ENCODE assay signal across 1 cellular context in the genomic region with DNA sequence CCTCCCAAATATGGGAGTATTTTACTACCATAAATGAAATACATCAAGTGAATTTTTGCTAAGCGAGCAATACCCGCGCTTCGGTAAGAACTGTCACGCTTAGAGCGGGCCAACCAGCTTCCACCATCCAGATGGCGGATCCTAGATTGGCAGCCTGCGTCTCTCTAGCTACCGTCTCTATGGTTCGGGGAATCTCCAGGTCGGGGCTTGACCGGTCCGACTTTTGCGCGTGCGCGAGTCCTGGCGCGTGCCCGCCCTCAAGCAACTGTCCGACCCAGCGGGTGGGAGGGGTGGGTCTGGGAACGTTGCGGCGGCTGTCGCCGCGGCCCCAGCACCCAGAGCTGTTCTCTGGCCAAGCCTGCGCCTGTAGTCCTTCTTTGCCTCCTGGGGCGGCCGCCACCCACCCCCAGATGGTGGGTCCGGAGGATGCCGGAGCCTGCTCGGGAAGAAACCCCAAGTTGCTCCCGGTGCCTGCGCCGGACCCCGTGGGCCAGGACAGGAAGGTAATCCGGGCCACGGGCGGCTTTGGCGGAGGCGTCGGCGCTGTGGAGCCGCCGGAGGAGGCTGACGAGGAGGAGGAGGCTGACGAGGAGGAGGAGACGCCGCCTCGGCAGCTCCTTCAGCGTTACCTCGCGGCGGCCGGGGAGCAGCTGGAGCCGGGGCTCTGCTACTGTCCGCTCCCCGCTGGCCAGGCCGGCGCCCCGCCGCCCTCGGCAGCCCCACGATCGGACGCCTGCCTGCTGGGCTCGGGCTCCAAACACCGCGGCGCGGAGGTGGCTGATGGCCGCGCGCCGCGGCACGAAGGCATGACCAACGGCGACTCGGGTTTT.
TF ChIP-seq lines count a peak whose summit lies in the region.

A gene (plus strand): TSS at position 338 of the 830 bp plus-strand sequence. CDS start 73 bp downstream, at position 411.

TF ChIP-seq in HEK293, 187 proteins besides CTCF, POLR2A, EP300 and RAD21 (continued from another document):
- TF ChIP-seq, protein P1, sequence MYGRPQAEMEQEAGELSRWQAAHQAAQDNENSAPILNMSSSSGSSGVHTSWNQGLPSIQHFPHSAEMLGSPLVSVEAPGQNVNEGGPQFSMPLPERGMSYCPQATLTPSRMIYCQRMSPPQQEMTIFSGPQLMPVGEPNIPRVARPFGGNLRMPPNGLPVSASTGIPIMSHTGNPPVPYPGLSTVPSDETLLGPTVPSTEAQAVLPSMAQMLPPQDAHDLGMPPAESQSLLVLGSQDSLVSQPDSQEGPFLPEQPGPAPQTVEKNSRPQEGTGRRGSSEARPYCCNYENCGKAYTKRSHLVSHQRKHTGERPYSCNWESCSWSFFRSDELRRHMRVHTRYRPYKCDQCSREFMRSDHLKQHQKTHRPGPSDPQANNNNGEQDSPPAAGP (tag by site-specific recombination; IDR thresholded peaks at IDR 0.05) = no peak; the same call in 1 of the 2 replicates
- TF ChIP-seq ZNF10 (tag by site-specific recombination; IDR thresholded peaks at IDR 0.05) (no peak), ZNF394 (tag by site-specific recombination; IDR thresholded peaks at IDR 0.05; ENCODE audit: borderline replicate concordance) (peak; percentile 75), ZNF48 (tag by site-specific recombination; IDR thresholded peaks at IDR 0.05) (no peak), ZNF544 (tag by site-specific recombination; IDR thresholded peaks at IDR 0.05) (no peak), ZNF169 (tag by site-specific recombination; IDR thresholded peaks at IDR 0.05) (no peak)
- TF ChIP-seq, protein P2, sequence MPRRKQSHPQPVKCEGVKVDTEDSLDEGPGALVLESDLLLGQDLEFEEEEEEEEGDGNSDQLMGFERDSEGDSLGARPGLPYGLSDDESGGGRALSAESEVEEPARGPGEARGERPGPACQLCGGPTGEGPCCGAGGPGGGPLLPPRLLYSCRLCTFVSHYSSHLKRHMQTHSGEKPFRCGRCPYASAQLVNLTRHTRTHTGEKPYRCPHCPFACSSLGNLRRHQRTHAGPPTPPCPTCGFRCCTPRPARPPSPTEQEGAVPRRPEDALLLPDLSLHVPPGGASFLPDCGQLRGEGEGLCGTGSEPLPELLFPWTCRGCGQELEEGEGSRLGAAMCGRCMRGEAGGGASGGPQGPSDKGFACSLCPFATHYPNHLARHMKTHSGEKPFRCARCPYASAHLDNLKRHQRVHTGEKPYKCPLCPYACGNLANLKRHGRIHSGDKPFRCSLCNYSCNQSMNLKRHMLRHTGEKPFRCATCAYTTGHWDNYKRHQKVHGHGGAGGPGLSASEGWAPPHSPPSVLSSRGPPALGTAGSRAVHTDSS (tag by site-specific recombination; IDR thresholded peaks at IDR 0.05) = peak; percentile 94
- TF ChIP-seq, protein P3, sequence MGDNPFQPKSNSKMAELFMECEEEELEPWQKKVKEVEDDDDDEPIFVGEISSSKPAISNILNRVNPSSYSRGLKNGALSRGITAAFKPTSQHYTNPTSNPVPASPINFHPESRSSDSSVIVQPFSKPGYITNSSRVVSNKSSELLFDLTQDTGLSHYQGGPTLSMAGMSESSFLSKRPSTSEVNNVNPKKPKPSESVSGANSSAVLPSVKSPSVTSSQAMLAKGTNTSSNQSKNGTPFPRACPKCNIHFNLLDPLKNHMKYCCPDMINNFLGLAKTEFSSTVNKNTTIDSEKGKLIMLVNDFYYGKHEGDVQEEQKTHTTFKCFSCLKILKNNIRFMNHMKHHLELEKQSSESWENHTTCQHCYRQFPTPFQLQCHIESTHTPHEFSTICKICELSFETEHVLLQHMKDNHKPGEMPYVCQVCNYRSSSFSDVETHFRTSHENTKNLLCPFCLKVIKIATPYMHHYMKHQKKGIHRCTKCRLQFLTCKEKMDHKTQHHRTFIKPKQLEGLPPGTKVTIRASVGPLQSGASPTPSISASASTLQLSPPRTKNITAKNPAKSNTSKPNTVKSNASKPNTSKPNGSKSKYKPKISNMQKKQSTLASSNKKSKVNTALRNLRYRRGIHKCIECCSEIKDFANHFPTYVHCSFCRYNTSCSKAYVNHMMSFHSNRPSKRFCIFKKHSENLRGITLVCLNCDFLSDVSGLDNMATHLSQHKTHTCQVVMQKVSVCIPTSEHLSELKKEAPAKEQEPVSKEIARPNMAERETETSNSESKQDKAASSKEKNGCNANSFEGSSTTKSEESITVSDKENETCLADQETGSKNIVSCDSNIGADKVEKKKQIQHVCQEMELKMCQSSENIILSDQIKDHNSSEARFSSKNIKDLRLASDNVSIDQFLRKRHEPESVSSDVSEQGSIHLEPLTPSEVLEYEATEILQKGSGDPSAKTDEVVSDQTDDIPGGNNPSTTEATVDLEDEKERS (tag by site-specific recombination; IDR thresholded peaks at IDR 0.05) = no peak
- TF ChIP-seq, protein P4, sequence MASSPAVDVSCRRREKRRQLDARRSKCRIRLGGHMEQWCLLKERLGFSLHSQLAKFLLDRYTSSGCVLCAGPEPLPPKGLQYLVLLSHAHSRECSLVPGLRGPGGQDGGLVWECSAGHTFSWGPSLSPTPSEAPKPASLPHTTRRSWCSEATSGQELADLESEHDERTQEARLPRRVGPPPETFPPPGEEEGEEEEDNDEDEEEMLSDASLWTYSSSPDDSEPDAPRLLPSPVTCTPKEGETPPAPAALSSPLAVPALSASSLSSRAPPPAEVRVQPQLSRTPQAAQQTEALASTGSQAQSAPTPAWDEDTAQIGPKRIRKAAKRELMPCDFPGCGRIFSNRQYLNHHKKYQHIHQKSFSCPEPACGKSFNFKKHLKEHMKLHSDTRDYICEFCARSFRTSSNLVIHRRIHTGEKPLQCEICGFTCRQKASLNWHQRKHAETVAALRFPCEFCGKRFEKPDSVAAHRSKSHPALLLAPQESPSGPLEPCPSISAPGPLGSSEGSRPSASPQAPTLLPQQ (tag by site-specific recombination; IDR thresholded peaks at IDR 0.05) = peak; percentile 65; the same call in 1 of the 2 replicates
- TF ChIP-seq, protein P5, sequence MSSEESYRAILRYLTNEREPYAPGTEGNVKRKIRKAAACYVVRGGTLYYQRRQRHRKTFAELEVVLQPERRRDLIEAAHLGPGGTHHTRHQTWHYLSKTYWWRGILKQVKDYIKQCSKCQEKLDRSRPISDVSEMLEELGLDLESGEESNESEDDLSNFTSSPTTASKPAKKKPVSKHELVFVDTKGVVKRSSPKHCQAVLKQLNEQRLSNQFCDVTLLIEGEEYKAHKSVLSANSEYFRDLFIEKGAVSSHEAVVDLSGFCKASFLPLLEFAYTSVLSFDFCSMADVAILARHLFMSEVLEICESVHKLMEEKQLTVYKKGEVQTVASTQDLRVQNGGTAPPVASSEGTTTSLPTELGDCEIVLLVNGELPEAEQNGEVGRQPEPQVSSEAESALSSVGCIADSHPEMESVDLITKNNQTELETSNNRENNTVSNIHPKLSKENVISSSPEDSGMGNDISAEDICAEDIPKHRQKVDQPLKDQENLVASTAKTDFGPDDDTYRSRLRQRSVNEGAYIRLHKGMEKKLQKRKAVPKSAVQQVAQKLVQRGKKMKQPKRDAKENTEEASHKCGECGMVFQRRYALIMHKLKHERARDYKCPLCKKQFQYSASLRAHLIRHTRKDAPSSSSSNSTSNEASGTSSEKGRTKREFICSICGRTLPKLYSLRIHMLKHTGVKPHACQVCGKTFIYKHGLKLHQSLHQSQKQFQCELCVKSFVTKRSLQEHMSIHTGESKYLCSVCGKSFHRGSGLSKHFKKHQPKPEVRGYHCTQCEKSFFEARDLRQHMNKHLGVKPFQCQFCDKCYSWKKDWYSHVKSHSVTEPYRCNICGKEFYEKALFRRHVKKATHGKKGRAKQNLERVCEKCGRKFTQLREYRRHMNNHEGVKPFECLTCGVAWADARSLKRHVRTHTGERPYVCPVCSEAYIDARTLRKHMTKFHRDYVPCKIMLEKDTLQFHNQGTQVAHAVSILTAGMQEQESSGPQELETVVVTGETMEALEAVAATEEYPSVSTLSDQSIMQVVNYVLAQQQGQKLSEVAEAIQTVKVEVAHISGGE (tag by site-specific recombination; conservative IDR thresholded peaks at IDR 0.05; ENCODE audit: low read depth) = peak; percentile 56
